30 cellular contexts compared by ENCODE assay signal in genomic region chr7:87223666-87224065, GRCh38. TPM values are rescaled to one million over a fixed set of nuclear protein-coding genes. Genes with fewer than 3 reads are reported as not detected.
DNase-seq lines count a peak whose midpoint lies in the region; ATAC-seq and TF ChIP-seq lines count a peak whose summit lies in the region.
"Had no signal": no experiment of that assay in that cellular context is flagged by ENCODE, and none has a peak within 500 bp of the region (broad histone marks: within the 10 kb centered on the region; RNA-seq: fewer than 3 reads in every experiment).

No MANE protein-coding gene starts in this region.

- H3K27ac ChIP-seq in foreskin keratinocyte: no peak overlapping the region
- no peak overlapping the region for H3K27ac ChIP-seq in brain microvascular endothelial cell
- H3K27ac ChIP-seq: breast epithelium, left lung, spleen, tibial artery, WERI-Rb-1 had no signal

- DNase-seq in AG08395 (ENCODE audit: low spot score): peak; percentile 18
- peak; percentile 12 for DNase-seq in EL
- peak; percentile 47 for DNase-seq in RKO (ENCODE audit: low spot score)
- peak; percentile 45 to 71 for DNase-seq in foreskin keratinocyte
- DNase-seq in ureter (ENCODE audit: low spot score): no peak
- DNase-seq in NCI-H774 (lab: John Stamatoyannopoulos, UW): no peak
- DNase-seq in brain microvascular endothelial cell: no peak
- DNase-seq: ACHN; activated CD4-positive, alpha-beta T cell treated with anti-CD3 and anti-CD28 coated beads, Interleukin-2, amount 10 ng/mL, durations not matched to agents 7 days and 5 days; activated CD8-positive, alpha-beta memory T cell treated with anti-CD3 and anti-CD28 coated beads, Interleukin-2, amount 10 ng/mL, durations not matched to agents 7 days and 5 days; activated naive CD4-positive, alpha-beta T cell treated with anti-CD3 and anti-CD28 coated beads, Interleukin-2, amount 10 ng/mL, durations not matched to agents 7 days and 5 days; activated T-cell treated with anti-CD3 and anti-CD28 coated beads, Interleukin-2, amount 50 U/mL, for 4 hours; DMS 273 treated with DMSO at 0.1 percent for 48 hours; glutamatergic neuron; H9; left lung; mesendoderm; NCI-H1436 treated with DMSO at 0.1 percent for 48 hours; NCI-H2081 treated with DMSO at 0.1 percent for 48 hours; NCI-H345; right cardiac atrium; spleen; stimulated activated CD4-positive, alpha-beta T cell treated with anti-CD3 and anti-CD28 coated beads, Interleukin-2, amount 100 ng/mL, for 24 hours; stimulated activated CD8-positive, alpha-beta memory T cell treated with anti-CD3 and anti-CD28 coated beads, Interleukin-4, amount 100 ng/mL, for 48 hours; SW 1271; T-helper 9 cell; tibial artery; WERI-Rb-1 had no signal

- peak; percentile 29 for ATAC-seq in foreskin keratinocyte
- ATAC-seq: activated CD8-positive, alpha-beta memory T cell treated with anti-CD3 and anti-CD28 coated beads, Interleukin-2, amount 10 ng/mL, durations not matched to agents 7 days and 5 days; activated T-cell treated with anti-CD3 and anti-CD28 coated beads, Interleukin-2, amount 50 U/mL, for 4 hours; left lung; Panc1; right cardiac atrium had no signal

- H3K4me3 ChIP-seq in brain microvascular endothelial cell (ENCODE audit: low read depth, low read length): no peak overlapping the region
- H3K4me3 ChIP-seq: breast epithelium, left lung, spleen, tibial artery had no signal

- H3K27me3 ChIP-seq in foreskin keratinocyte: no peaks in the 10 kb centered on the region
- no peaks in the 10 kb centered on the region for H3K27me3 ChIP-seq in brain microvascular endothelial cell (replicated peaks)
- H3K27me3 ChIP-seq: breast epithelium had no signal

- H3K36me3 ChIP-seq in brain microvascular endothelial cell (replicated peaks): no peaks in the 10 kb centered on the region
- H3K36me3 ChIP-seq: breast epithelium, left lung, spleen, tibial artery had no signal

- no peak for TF ChIP-seq CTCF in foreskin keratinocyte (conservative IDR thresholded peaks at IDR 0.05)
- no peak for TF ChIP-seq CTCF in brain microvascular endothelial cell (IDR thresholded peaks at IDR 0.05; ENCODE audit: low read depth, low read length, missing control alignments)

- peaks cover 15% of the 10 kb centered on the region for H3K4me1 ChIP-seq in foreskin keratinocyte

- in situ Hi-C loops in brain microvascular endothelial cell (cut with HindIII; ENCODE audit: low pct_ligation_motif_present, low sequenced_read_pairs): no loop called here

RNA-seq across cellular contexts. Expression of gene TMEM243, which starts 4.1 kb away (rescaled TPM):
- total RNA-seq in foreskin keratinocyte (24.9 and 25.2 TPM in 2 replicates), ureter (39.3 TPM)
- polyA plus RNA-seq in foreskin keratinocyte: 22.5 and 24.2 TPM in 2 replicates

Comparison
In these comparisons a context has a peak if more than half of its experiments do, and no peak if none do; other contexts are left out.
1. DNase-seq: peak in AG08395 (single experiment), EL (single experiment), RKO (single experiment) and foreskin keratinocyte (2 of 2); none in ureter (single experiment), NCI-H774 (single experiment) and brain microvascular endothelial cell (single experiment).